In the genomic region with DNA sequence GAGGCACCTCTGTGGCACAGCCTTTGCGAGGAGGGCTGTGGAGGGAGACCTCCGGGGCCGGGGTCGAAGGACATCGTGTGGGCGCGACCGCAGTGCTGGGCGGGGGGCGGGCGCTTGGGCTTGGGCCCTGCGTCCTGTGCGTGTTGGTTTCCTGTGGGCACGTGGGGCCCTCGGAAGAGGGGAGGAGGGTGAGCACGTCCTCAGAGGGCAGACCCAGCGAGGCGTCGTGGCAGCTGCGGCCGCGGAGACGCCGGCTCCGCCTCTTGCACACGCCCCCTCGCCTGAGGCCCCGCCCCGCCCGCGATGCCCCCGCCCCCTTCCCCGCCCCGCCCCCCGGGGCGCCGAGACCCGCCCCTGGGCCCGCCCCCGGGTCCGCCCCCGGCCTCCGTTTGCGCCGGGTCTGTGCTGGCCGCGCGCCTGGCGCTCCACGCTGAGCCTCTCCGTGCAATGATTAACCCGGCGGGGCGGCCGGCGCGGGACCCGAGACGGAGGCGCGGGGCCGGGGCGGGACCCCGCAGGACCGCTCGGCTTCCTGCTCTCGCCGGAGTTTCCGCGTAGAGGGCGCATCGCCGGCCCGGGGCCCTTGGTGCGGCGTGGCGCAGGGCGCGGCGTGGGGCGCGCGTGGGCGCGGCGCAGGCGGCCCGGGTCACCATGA, we compare ENCODE assay signal across 8 cellular contexts. TPM values are rescaled to one million over a fixed set of nuclear protein-coding genes. Genes with fewer than 3 reads are reported as not detected.
A peak's percentile ranks its signal among the peaks of the same experiment; 100 is the strongest.
DNase-seq lines count a peak whose midpoint lies in the region; ATAC-seq, FAIRE-seq and TF ChIP-seq lines count a peak whose summit lies in the region.

A gene with protein sequence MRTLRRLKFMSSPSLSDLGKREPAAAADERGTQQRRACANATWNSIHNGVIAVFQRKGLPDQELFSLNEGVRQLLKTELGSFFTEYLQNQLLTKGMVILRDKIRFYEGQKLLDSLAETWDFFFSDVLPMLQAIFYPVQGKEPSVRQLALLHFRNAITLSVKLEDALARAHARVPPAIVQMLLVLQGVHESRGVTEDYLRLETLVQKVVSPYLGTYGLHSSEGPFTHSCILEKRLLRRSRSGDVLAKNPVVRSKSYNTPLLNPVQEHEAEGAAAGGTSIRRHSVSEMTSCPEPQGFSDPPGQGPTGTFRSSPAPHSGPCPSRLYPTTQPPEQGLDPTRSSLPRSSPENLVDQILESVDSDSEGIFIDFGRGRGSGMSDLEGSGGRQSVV (plus strand): TSS at position 381 of the 655 bp plus-strand sequence. CDS start 271 bp downstream, at position 652.

- H3K9me3 Mint-ChIP-seq in WTC11: no peaks in the 10 kb centered on the region

- DNase-seq in ELR (ENCODE audit: low read depth) (peak; percentile 73), H7 (peak; percentile 98), NAMALWA (ENCODE audit: low spot score) (peak; percentile 64), WTC11 (ENCODE audit: low spot score) (peak; percentile 64), bronchial epithelial cell (ENCODE audit: low read depth) (peak; percentile 25), islet precursor cell (peak; percentile 93), H54 (ENCODE audit: insufficient read length, low spot score) (no peak)
- peak; percentile 83 for DNase-seq in stimulated activated CD4-positive, alpha-beta T cell treated with anti-CD3 and anti-CD28 coated beads, Interleukin-15, amount 100 ng/mL, for 24 hours

- H3K4me1 Mint-ChIP-seq in WTC11: peaks cover 20% of the 10 kb centered on the region

- no peaks in the 10 kb centered on the region for H3K36me3 Mint-ChIP-seq in WTC11

- no peaks in the 10 kb centered on the region for H3K36me3 ChIP-seq in H7 (replicated peaks; ENCODE audit: control insufficient read depth, insufficient read depth, low read length)
- peaks cover 1% of the 10 kb centered on the region for H3K36me3 ChIP-seq in bronchial epithelial cell (ENCODE audit: control insufficient read depth, insufficient read depth, low read length)

- H3K27me3 ChIP-seq in H7 (ENCODE audit: control insufficient read depth, insufficient read depth, low read length): peaks cover 24% of the 10 kb centered on the region
- H3K27me3 ChIP-seq in bronchial epithelial cell (ENCODE audit: control insufficient read depth, insufficient read depth, low read length): peaks cover 2% of the 10 kb centered on the region

- peak within 1 kb of the TSS; percentile 54 for H3K4me3 ChIP-seq in H7 (ENCODE audit: insufficient read depth, low read depth, low read length)
- peak within 1 kb of the TSS; percentile 62 for H3K4me3 ChIP-seq in bronchial epithelial cell (ENCODE audit: low read depth, low read length)

- no peak for TF ChIP-seq POLR2A in H54 (IDR thresholded peaks at IDR 0.05; ENCODE audit: low read depth, low read length)

- H3K27me3 Mint-ChIP-seq in WTC11 (ENCODE audit: low read depth): peaks cover 35% of the 10 kb centered on the region

- POLR2A ChIA-PET in WTC11 (lab: Charles Lee): no interaction called here

- peak within 1 kb of the TSS; percentile 70 for H3K4me3 Mint-ChIP-seq in WTC11

- no peak within 1 kb of the TSS for H3K27ac Mint-ChIP-seq in WTC11

- CTCF ChIA-PET in WTC11 (lab: Charles Lee): interaction anchor here (0.5 to 6.5 kb wide), 4 partner anchors 17 to 154 kb away, joined by 3 to 24 read pairs (median 4); no protein-coding TSS in a partner anchor

- TF ChIP-seq CTCF in WTC11 (IDR thresholded peaks at IDR 0.05) (no peak), bronchial epithelial cell (IDR thresholded peaks at IDR 0.05; ENCODE audit: insufficient read depth, low read length, severe bottlenecking) (no peak)

- peak; percentile 64 for ATAC-seq in WTC11

- no peak for FAIRE-seq in bronchial epithelial cell (lab: Jason Lieb, UNC)
- FAIRE-seq in H54 (lab: Jason Lieb, UNC): no peak

TF ChIP-seq in WTC11, 78 proteins besides CTCF, POLR2A, EP300 and RAD21 (continues in another document):
- TF ChIP-seq, protein P1, sequence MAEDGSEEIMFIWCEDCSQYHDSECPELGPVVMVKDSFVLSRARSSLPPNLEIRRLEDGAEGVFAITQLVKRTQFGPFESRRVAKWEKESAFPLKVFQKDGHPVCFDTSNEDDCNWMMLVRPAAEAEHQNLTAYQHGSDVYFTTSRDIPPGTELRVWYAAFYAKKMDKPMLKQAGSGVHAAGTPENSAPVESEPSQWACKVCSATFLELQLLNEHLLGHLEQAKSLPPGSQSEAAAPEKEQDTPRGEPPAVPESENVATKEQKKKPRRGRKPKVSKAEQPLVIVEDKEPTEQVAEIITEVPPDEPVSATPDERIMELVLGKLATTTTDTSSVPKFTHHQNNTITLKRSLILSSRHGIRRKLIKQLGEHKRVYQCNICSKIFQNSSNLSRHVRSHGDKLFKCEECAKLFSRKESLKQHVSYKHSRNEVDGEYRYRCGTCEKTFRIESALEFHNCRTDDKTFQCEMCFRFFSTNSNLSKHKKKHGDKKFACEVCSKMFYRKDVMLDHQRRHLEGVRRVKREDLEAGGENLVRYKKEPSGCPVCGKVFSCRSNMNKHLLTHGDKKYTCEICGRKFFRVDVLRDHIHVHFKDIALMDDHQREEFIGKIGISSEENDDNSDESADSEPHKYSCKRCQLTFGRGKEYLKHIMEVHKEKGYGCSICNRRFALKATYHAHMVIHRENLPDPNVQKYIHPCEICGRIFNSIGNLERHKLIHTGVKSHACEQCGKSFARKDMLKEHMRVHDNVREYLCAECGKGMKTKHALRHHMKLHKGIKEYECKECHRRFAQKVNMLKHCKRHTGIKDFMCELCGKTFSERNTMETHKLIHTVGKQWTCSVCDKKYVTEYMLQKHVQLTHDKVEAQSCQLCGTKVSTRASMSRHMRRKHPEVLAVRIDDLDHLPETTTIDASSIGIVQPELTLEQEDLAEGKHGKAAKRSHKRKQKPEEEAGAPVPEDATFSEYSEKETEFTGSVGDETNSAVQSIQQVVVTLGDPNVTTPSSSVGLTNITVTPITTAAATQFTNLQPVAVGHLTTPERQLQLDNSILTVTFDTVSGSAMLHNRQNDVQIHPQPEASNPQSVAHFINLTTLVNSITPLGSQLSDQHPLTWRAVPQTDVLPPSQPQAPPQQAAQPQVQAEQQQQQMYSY (CRISPR knock-in tag; IDR thresholded peaks at IDR 0.05): no peak
- TF ChIP-seq, protein P2, sequence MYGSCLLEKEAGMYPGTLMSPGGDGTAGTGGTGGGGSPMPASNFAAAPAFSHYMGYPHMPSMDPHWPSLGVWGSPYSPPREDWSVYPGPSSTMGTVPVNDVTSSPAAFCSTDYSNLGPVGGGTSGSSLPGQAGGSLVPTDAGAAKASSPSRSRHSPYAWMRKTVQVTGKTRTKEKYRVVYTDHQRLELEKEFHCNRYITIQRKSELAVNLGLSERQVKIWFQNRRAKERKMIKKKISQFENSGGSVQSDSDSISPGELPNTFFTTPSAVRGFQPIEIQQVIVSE (CRISPR knock-in tag; IDR thresholded peaks at IDR 0.05; ENCODE audit: borderline replicate concordance): no peak
- TF ChIP-seq, protein P3, sequence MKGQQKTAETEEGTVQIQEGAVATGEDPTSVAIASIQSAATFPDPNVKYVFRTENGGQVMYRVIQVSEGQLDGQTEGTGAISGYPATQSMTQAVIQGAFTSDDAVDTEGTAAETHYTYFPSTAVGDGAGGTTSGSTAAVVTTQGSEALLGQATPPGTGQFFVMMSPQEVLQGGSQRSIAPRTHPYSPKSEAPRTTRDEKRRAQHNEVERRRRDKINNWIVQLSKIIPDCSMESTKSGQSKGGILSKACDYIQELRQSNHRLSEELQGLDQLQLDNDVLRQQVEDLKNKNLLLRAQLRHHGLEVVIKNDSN (CRISPR knock-in tag; IDR thresholded peaks at IDR 0.05): peak; percentile 40; the same call in 1 of the 2 replicates
- TF ChIP-seq, protein P4, sequence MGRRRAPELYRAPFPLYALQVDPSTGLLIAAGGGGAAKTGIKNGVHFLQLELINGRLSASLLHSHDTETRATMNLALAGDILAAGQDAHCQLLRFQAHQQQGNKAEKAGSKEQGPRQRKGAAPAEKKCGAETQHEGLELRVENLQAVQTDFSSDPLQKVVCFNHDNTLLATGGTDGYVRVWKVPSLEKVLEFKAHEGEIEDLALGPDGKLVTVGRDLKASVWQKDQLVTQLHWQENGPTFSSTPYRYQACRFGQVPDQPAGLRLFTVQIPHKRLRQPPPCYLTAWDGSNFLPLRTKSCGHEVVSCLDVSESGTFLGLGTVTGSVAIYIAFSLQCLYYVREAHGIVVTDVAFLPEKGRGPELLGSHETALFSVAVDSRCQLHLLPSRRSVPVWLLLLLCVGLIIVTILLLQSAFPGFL (CRISPR knock-in tag; IDR thresholded peaks at IDR 0.05; ENCODE audit: borderline replicate concordance): no peak
- TF ChIP-seq JAZF1 (CRISPR knock-in tag; IDR thresholded peaks at IDR 0.05): no peak
- TF ChIP-seq CBFB (CRISPR knock-in tag; IDR thresholded peaks at IDR 0.05; ENCODE audit: low read depth): no peak
- TF ChIP-seq, protein P5, sequence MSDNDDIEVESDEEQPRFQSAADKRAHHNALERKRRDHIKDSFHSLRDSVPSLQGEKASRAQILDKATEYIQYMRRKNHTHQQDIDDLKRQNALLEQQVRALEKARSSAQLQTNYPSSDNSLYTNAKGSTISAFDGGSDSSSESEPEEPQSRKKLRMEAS (CRISPR knock-in tag; IDR thresholded peaks at IDR 0.05): 0 out of 2 replicates have a peak, but pooled peaks have one; percentile 48
- 0 out of 2 replicates have a peak, but pooled peaks have one; percentile 13 for TF ChIP-seq ETV6 (CRISPR knock-in tag; IDR thresholded peaks at IDR 0.05)

RNA-seq across cellular contexts. Expression of the gene that starts here (rescaled TPM):
- total RNA-seq in H7 (2014; rRNA removed; shearing (Covaris generic)): 7.7 and 8.4 TPM in 2 replicates
- total RNA-seq in WTC11 (2021) (12.3 to 15.6 TPM (median 13.6 TPM) in 3 replicates), bronchial epithelial cell (6.3 and 14.0 TPM in 2 replicates)
